35 cellular contexts compared by ENCODE assay signal in genomic region chr12:89748791-89749190, GRCh38.
"Had no signal": no experiment of that assay in that cellular context is flagged by ENCODE, and none has a peak within 500 bp of the region (broad histone marks: within the 10 kb centered on the region; RNA-seq: fewer than 3 reads in every experiment).

No MANE protein-coding gene starts in this region.

- H3K36me3 ChIP-seq: adrenal gland, cardiac muscle cell, colonic mucosa, esophagus squamous epithelium, gastrocnemius medialis, heart right ventricle, WERI-Rb-1 had no signal

- DNase-seq: activated B cell treated with CpG ODN at 0.5 μM for 24 hours; activated CD4-positive, alpha-beta T cell treated with anti-CD3 and anti-CD28 coated beads for 48 hours; activated CD4-positive, alpha-beta T cell treated with anti-CD3 and anti-CD28 coated beads, Interleukin-2, amount 50 U/mL, for 1 hour; activated CD4-positive, alpha-beta T cell treated with anti-CD3 and anti-CD28 coated beads, Interleukin-2, amount 50 U/mL, for 48 hours; activated CD8-positive, alpha-beta memory T cell treated with anti-CD3 and anti-CD28 coated beads for 24 hours; activated CD8-positive, alpha-beta T cell treated with anti-CD3 and anti-CD28 coated beads for 36 hours; activated effector memory CD4-positive, alpha-beta T cell treated with Interleukin-2 at 50 U/mL for 16 hours; activated gamma-delta T cell treated with Interleukin-2 at 50 U/mL for 16 hours; activated naive CD4-positive, alpha-beta T cell treated with anti-CD3 and anti-CD28 coated beads, Interleukin-2, amount 50 U/mL, for 16 hours; activated naive CD4-positive, alpha-beta T cell treated with Interleukin-2 at 50 U/mL for 16 hours; activated T-cell treated with anti-CD3 and anti-CD28 coated beads, Interleukin-2, amount 50 U/mL, for 4 hours; adrenal gland; amygdala; aorta; body of pancreas; central memory CD4-positive, alpha-beta T cell; cerebellar nuclear complex; colonic mucosa; effector CD8-positive, alpha-beta T cell; esophagus squamous epithelium; foreskin keratinocyte; gastrocnemius medialis; glutamatergic neuron; heart right ventricle; T-cell; T1000; WERI-Rb-1 had no signal

- H3K4me3 ChIP-seq: adrenal gland, body of pancreas, cardiac muscle cell, colonic mucosa, esophagus squamous epithelium, gastrocnemius medialis, heart right ventricle, hepatocyte had no signal

- H3K9me3 ChIP-seq: adrenal gland, body of pancreas, colonic mucosa, esophagus squamous epithelium, gastrocnemius medialis had no signal

- H3K27ac ChIP-seq: adrenal gland, body of pancreas, cardiac muscle cell, colonic mucosa, epithelial cell of prostate, esophagus squamous epithelium, foreskin keratinocyte, gastrocnemius medialis, heart right ventricle, hepatocyte, WERI-Rb-1 had no signal

- H3K4me1 ChIP-seq: adrenal gland, body of pancreas, colonic mucosa, esophagus squamous epithelium, foreskin keratinocyte, gastrocnemius medialis, heart right ventricle had no signal

- H3K4me1 Mint-ChIP-seq: activated T-helper 17 cell treated with anti-CD3 and anti-CD28 coated beads, Interleukin-2, amount 50 U/mL, for 72 hours had no signal

- H3K27me3 Mint-ChIP-seq: activated B cell treated with CpG ODN at 0.5 μM for 24 hours; activated CD8-positive, alpha-beta T cell treated with anti-CD3 and anti-CD28 coated beads for 36 hours; activated naive CD8-positive, alpha-beta T cell; activated T-helper 17 cell treated with anti-CD3 and anti-CD28 coated beads, Interleukin-2, amount 50 U/mL, for 72 hours; T-cell had no signal

- H3K36me3 Mint-ChIP-seq: T-cell had no signal

- H3K4me3 Mint-ChIP-seq: activated B cell treated with CpG ODN at 0.5 μM for 24 hours; activated CD8-positive, alpha-beta T cell treated with anti-CD3 and anti-CD28 coated beads for 36 hours; activated naive CD8-positive, alpha-beta T cell; activated T-cell treated with anti-CD3 and anti-CD28 coated beads, Interleukin-2, amount 50 U/mL, for 4 hours; activated T-helper 17 cell treated with anti-CD3 and anti-CD28 coated beads, Interleukin-2, amount 50 U/mL, for 72 hours; T-cell; T-helper 1 cell treated with Interleukin-12 subunit alpha and Interleukin-12 subunit beta and Interleukin-4 antibody, amounts not matched to agents 30 μg/mL and 1 μg/mL, for 36 hours; T-helper 2 cell treated with Interferon-gamma antibody and Interleukin-4, amounts not matched to agents 5 μg/mL and 100 μg/mL, for 36 hours had no signal

- H3K27me3 ChIP-seq: adrenal gland, body of pancreas, cardiac muscle cell, colonic mucosa, esophagus squamous epithelium, foreskin keratinocyte, gastrocnemius medialis, hepatocyte had no signal

- H3K9me3 Mint-ChIP-seq: activated B cell treated with CpG ODN at 0.5 μM for 24 hours; activated CD8-positive, alpha-beta T cell treated with anti-CD3 and anti-CD28 coated beads for 36 hours; activated T-cell treated with anti-CD3 and anti-CD28 coated beads, Interleukin-2, amount 50 U/mL, for 4 hours; activated T-helper 17 cell treated with anti-CD3 and anti-CD28 coated beads, Interleukin-2, amount 50 U/mL, for 72 hours; T-cell; T-helper 1 cell treated with Interleukin-12 subunit alpha and Interleukin-12 subunit beta and Interleukin-4 antibody, amounts not matched to agents 30 μg/mL and 1 μg/mL, for 36 hours had no signal

- H2AFZ ChIP-seq: hepatocyte had no signal

- ATAC-seq: activated CD4-positive, CD25-positive, alpha-beta regulatory T cell treated with anti-CD3 and anti-CD28 coated beads, Interleukin-2, amount 50 U/mL, for 24 hours; activated CD8-positive, alpha-beta T cell treated with anti-CD3 and anti-CD28 coated beads for 36 hours; activated T-cell treated with anti-CD3 and anti-CD28 coated beads, Interleukin-2, amount 50 U/mL, for 4 hours; activated T-helper 17 cell treated with anti-CD3 and anti-CD28 coated beads, Interleukin-2, amount 50 U/mL, for 72 hours; body of pancreas; foreskin keratinocyte; gastrocnemius medialis; heart right ventricle; T-cell had no signal

- H3K4me2 ChIP-seq: hepatocyte had no signal

- H3K79me2 ChIP-seq: hepatocyte had no signal

- H3K27ac Mint-ChIP-seq: activated B cell treated with CpG ODN at 0.5 μM for 24 hours; activated CD8-positive, alpha-beta T cell treated with anti-CD3 and anti-CD28 coated beads for 36 hours; activated naive CD8-positive, alpha-beta T cell; activated T-helper 17 cell treated with anti-CD3 and anti-CD28 coated beads, Interleukin-2, amount 50 U/mL, for 72 hours; T-cell; T-helper 1 cell treated with Interleukin-12 subunit alpha and Interleukin-12 subunit beta and Interleukin-4 antibody, amounts not matched to agents 30 μg/mL and 1 μg/mL, for 36 hours; T-helper 2 cell treated with Interferon-gamma antibody and Interleukin-4, amounts not matched to agents 5 μg/mL and 100 μg/mL, for 36 hours had no signal
